10 cellular contexts compared by ENCODE assay signal in the genomic region with DNA sequence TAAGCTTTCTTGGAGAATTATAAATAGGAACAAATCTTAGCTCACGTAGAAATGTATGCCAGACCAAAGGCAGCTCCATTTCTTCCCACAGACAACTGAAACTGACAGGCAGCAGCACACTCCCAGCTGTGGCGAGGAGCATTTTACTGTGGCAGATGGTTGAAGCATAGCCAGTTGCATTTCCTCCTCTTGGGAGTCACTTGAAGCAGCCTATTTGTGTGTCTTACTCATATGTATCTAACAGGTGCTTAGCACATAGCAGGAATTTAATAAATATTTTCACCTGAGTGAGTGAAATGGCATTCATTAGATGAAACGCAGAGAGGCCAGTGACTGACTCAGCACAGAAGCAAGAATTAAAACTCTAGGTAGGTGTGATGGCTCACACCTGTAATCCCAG. TPM values are rescaled to one million over a fixed set of nuclear protein-coding genes. Genes with fewer than 3 reads are reported as not detected.
A peak's percentile ranks its signal among the peaks of the same experiment; 100 is the strongest.
DNase-seq lines count a peak whose midpoint lies in the region; ATAC-seq and TF ChIP-seq lines count a peak whose summit lies in the region.
"Had no signal": no experiment of that assay in that cellular context is flagged by ENCODE, and none has a peak within 500 bp of the region (broad histone marks: within the 10 kb centered on the region; RNA-seq: fewer than 3 reads in every experiment).

No MANE protein-coding gene starts in this region.

- no peaks in the 10 kb centered on the region for H3K36me3 ChIP-seq in esophagus squamous epithelium
- H3K36me3 ChIP-seq: BE2C had no signal

- intact Hi-C loops in esophagus squamous epithelium (cut with DNase I), result no loop called here

- peaks cover 4% of the 10 kb centered on the region for H3K9me3 Mint-ChIP-seq in stimulated activated effector memory CD8-positive, alpha-beta T cell treated with anti-CD3 and anti-CD28 coated beads, Interleukin-12 subunit alpha, Interleukin-12 subunit beta, amount 100 ng/mL, for 72 hours

- H3K27ac Mint-ChIP-seq in stimulated activated effector memory CD8-positive, alpha-beta T cell treated with anti-CD3 and anti-CD28 coated beads, Interleukin-12 subunit alpha, Interleukin-12 subunit beta, amount 100 ng/mL, for 72 hours, result no peak overlapping the region

- 45 to 62% methylated on average over 3 of the region's 3 CpGs for WGBS in esophagus squamous epithelium, 2 donors

- DNase-seq in DMS 273 treated with DMSO at 0.1 percent for 48 hours (lab: John Stamatoyannopoulos, UW) (peak; percentile 85), esophagus squamous epithelium (lab: John Stamatoyannopoulos, UW) (no peak), COLO668 (lab: John Stamatoyannopoulos, UW; ENCODE audit: unreplicated experiment) (no peak), NCI-H2227 treated with DMSO at 0.1 percent for 48 hours (lab: John Stamatoyannopoulos, UW) (no peak), SK-N-DZ (ENCODE audit: low spot score) (no peak)
- DNase-seq in stimulated activated effector memory CD8-positive, alpha-beta T cell treated with anti-CD3 and anti-CD28 coated beads, Interleukin-12 subunit alpha, Interleukin-12 subunit beta, amount 100 ng/mL, for 72 hours (ENCODE audit: low spot score in 2 of 2), result no peak
- DNase-seq: activated CD4-positive, alpha-beta T cell treated with anti-CD3 and anti-CD28 coated beads for 1 hour; BE2C had no signal

- peaks cover 0 to 11% (median 4%) of the 10 kb centered on the region in 3 donors for H3K4me1 ChIP-seq in esophagus squamous epithelium
- H3K4me1 ChIP-seq: BE2C had no signal

- peak overlapping the region in 3 of 4 donors; percentile 0 to 56 (median 25) for H3K27ac ChIP-seq in esophagus squamous epithelium

- no peaks in the 10 kb centered on the region for H3K36me3 Mint-ChIP-seq in stimulated activated effector memory CD8-positive, alpha-beta T cell treated with anti-CD3 and anti-CD28 coated beads, Interleukin-12 subunit alpha, Interleukin-12 subunit beta, amount 100 ng/mL, for 72 hours

- no peak overlapping the region for H3K4me3 Mint-ChIP-seq in stimulated activated effector memory CD8-positive, alpha-beta T cell treated with anti-CD3 and anti-CD28 coated beads, Interleukin-12 subunit alpha, Interleukin-12 subunit beta, amount 100 ng/mL, for 72 hours

- H3K9me3 ChIP-seq in esophagus squamous epithelium, result peaks cover 0 to 8% (median 0%) of the 10 kb centered on the region in 3 donors
- H3K9me3 ChIP-seq: BE2C had no signal

- TF ChIP-seq POLR2A in esophagus squamous epithelium (IDR thresholded peaks at IDR 0.05), result no peak

- ATAC-seq in GM21447 (IDR thresholded peaks at IDR 0.05; ENCODE audit: unreplicated experiment), result peak; percentile 80
- peak; percentile 48 for ATAC-seq in HG03571 (IDR thresholded peaks at IDR 0.05; ENCODE audit: unreplicated experiment)
- no peak for ATAC-seq in stimulated activated effector memory CD8-positive, alpha-beta T cell treated with anti-CD3 and anti-CD28 coated beads, Interleukin-12 subunit alpha, Interleukin-12 subunit beta, amount 100 ng/mL, for 72 hours

- TF ChIP-seq CTCF in esophagus squamous epithelium (IDR thresholded peaks at IDR 0.05), result no peak

- peaks cover 6% of the 10 kb centered on the region for H3K4me1 Mint-ChIP-seq in stimulated activated effector memory CD8-positive, alpha-beta T cell treated with anti-CD3 and anti-CD28 coated beads, Interleukin-12 subunit alpha, Interleukin-12 subunit beta, amount 100 ng/mL, for 72 hours

- H3K27me3 ChIP-seq in esophagus squamous epithelium, result no peaks in the 10 kb centered on the region
- H3K27me3 ChIP-seq: BE2C had no signal

- no peak overlapping the region for H3K4me3 ChIP-seq in esophagus squamous epithelium

RNA-seq across cellular contexts. Expression of gene MTMR12, which starts 12.3 kb away (rescaled TPM):
- 10 to 100 TPM; 13.8 to 27.5 (median 17.4) TPM for total RNA-seq in esophagus squamous epithelium
- 8.0 and 8.4 TPM in 2 replicates for polyA plus RNA-seq in SK-N-DZ (2014; cell fraction: cytosol; rRNA removed)
- polyA plus RNA-seq in SK-N-DZ (2014; cell fraction: nucleus; rRNA removed), result 5.8 and 10.5 TPM in 2 replicates
